Comparison of ENCODE assay signal across 17 cellular contexts in genomic region chr20:6908673-6909072, GRCh38.
DNase-seq lines count a peak whose midpoint lies in the region; ATAC-seq and TF ChIP-seq lines count a peak whose summit lies in the region.
"Had no signal": no experiment of that assay in that cellular context is flagged by ENCODE, and none has a peak within 500 bp of the region (broad histone marks: within the 10 kb centered on the region; RNA-seq: fewer than 3 reads in every experiment).

No MANE protein-coding gene starts in this region.

- intact Hi-C loops in mammary epithelial cell (cut with micrococcal nuclease) (loop anchor here (1.0 kb wide), 2 partner anchors 17 to 85 kb away; no protein-coding TSS in a partner anchor), MCF 10A (cut with micrococcal nuclease) (no loop called here), right cardiac atrium (cut with DNase I) (no loop called here)

- in situ Hi-C loops in mammary epithelial cell (cut with MboI; ENCODE audit: low sequenced_read_pairs in 2 of 2): no loop called here

- H4K20me1 ChIP-seq in mammary epithelial cell (ENCODE audit: insufficient read depth, low read length) (no peaks in the 10 kb centered on the region), smooth muscle cell (ENCODE audit: low read depth) (no peaks in the 10 kb centered on the region)

- H3K27me3 ChIP-seq in mammary epithelial cell (ENCODE audit: insufficient read depth, low read length): no peaks in the 10 kb centered on the region
- no peaks in the 10 kb centered on the region for H3K27me3 ChIP-seq in NT2/D1 (ENCODE audit: insufficient read depth, insufficient read length)
- H3K27me3 ChIP-seq in iPS DF 6.9 (ENCODE audit: control insufficient read depth, insufficient read depth, low read length): no peaks in the 10 kb centered on the region
- no peaks in the 10 kb centered on the region for H3K27me3 ChIP-seq in smooth muscle cell (ENCODE audit: low read depth)
- H3K27me3 ChIP-seq in right cardiac atrium (ENCODE audit: control insufficient read depth, insufficient read depth): no peaks in the 10 kb centered on the region
- H3K27me3 ChIP-seq: MG63 had no signal

- no peaks in the 10 kb centered on the region for H3K9me3 Mint-ChIP-seq in MCF 10A (ENCODE audit: unreplicated experiment)

- no peak for TF ChIP-seq CTCF in mammary epithelial cell (conservative IDR thresholded peaks at IDR 0.05 in 1 of 2, IDR thresholded peaks at IDR 0.05 in 1 of 2; ENCODE audit: extremely low read depth in 1 of 2, insufficient read depth in 1 of 2, low read depth in 1 of 2, low read length in 2 of 2)
- no peak for TF ChIP-seq CTCF in MCF 10A (IDR thresholded peaks at IDR 0.05; ENCODE audit: unreplicated experiment)
- TF ChIP-seq CTCF in smooth muscle cell (IDR thresholded peaks at IDR 0.05; ENCODE audit: borderline replicate concordance, insufficient read depth, poor library complexity, severe bottlenecking): no peak

- POLR2A ChIA-PET in MCF 10A (lab: Yijun Ruan, JAX): interaction anchor here (0.7 to 1.9 kb wide), 5 partner anchors 10 to 39 kb away, joined by 3 to 7 read pairs (median 7); no protein-coding TSS in a partner anchor

- H3K36me3 ChIP-seq in mammary epithelial cell (ENCODE audit: insufficient read depth, low read length): no peaks in the 10 kb centered on the region
- H3K36me3 ChIP-seq in NT2/D1 (ENCODE audit: insufficient read depth, insufficient read length, low read length): no peaks in the 10 kb centered on the region
- no peaks in the 10 kb centered on the region for H3K36me3 ChIP-seq in iPS DF 6.9 (ENCODE audit: control insufficient read depth, insufficient read depth, low read length)
- H3K36me3 ChIP-seq in smooth muscle cell (ENCODE audit: low read depth): no peaks in the 10 kb centered on the region
- H3K36me3 ChIP-seq: MG63 had no signal

- BruUV-seq in mammary epithelial cell (replicated peaks; lab: Mats Ljungman, UMichigan) (no TSS peak), MCF 10A (replicated peaks; lab: Mats Ljungman, UMichigan) (no TSS peak)

- H3K27me3 Mint-ChIP-seq in MCF 10A (ENCODE audit: insufficient read depth, unreplicated experiment): no peaks in the 10 kb centered on the region

- H3K4me2 ChIP-seq in mammary epithelial cell (ENCODE audit: insufficient read depth, low read depth, low read length) (no peak overlapping the region), smooth muscle cell (no peak overlapping the region)
- H3K4me2 ChIP-seq: KMS-11 had no signal

- H3K9ac ChIP-seq in mammary epithelial cell (ENCODE audit: insufficient read depth, low read length): no peak overlapping the region
- no peak overlapping the region for H3K9ac ChIP-seq in NT2/D1 (ENCODE audit: insufficient read length, low read depth)
- no peak overlapping the region for H3K9ac ChIP-seq in smooth muscle cell (ENCODE audit: low read depth)
- H3K9ac ChIP-seq: KMS-11 had no signal

- H3K9me3 ChIP-seq in mammary epithelial cell (replicated peaks; ENCODE audit: insufficient read depth, low read length) (no peaks in the 10 kb centered on the region), NT2/D1 (ENCODE audit: insufficient read depth, low read length) (peaks cover 9% of the 10 kb centered on the region; the same call in 1 of the 2 replicates), iPS DF 6.9 (ENCODE audit: control insufficient read depth, insufficient read depth, low read length) (no peaks in the 10 kb centered on the region), smooth muscle cell (replicated peaks; ENCODE audit: low read depth) (no peaks in the 10 kb centered on the region), right cardiac atrium (ENCODE audit: control insufficient read depth, low read length) (no peaks in the 10 kb centered on the region)
- H3K9me3 ChIP-seq: MG63 had no signal

- peak; percentile 55 for DNase-seq in mammary epithelial cell
- DNase-seq in MCF 10A (ENCODE audit: unreplicated experiment): no peak
- peak; percentile 86 for DNase-seq in NT2/D1 (ENCODE audit: low read depth, low spot score)
- peak; percentile 57 for DNase-seq in iPS DF 6.9 (ENCODE audit: low read depth, low spot score)
- DNase-seq in smooth muscle cell (lab: John Stamatoyannopoulos, UW; ENCODE audit: unreplicated experiment): no peak
- no peak for DNase-seq in D341Med (ENCODE audit: low spot score)
- DNase-seq in right cardiac atrium: no peak
- DNase-seq: C1 segment of cervical spinal cord, MG63, NCI-H1436, NCI-H2081 treated with DMSO at 0.1 percent for 48 hours, NCI-H82, SHP77 treated with DMSO at 0.1 percent for 48 hours had no signal

- peak overlapping the region; percentile 6 for H2AFZ ChIP-seq in mammary epithelial cell (ENCODE audit: low read depth, low read length)
- H2AFZ ChIP-seq in smooth muscle cell (ENCODE audit: low read depth): no peak overlapping the region

- ATAC-seq in right cardiac atrium (no peak), HG02588 (IDR thresholded peaks at IDR 0.05; ENCODE audit: unreplicated experiment) (no peak)
- ATAC-seq: HepG2 had no signal

- CTCF ChIA-PET in mammary epithelial cell (lab: Charles Lee; ENCODE audit: low non-redundant PET) (no interaction called here), MCF 10A (lab: Yijun Ruan, JAX) (interaction anchor here (1.7 kb wide), 1 partner anchor 468 kb away, joined by 3 read pairs; no protein-coding TSS in a partner anchor)

- H3K27ac Mint-ChIP-seq in MCF 10A (ENCODE audit: low read depth, unreplicated experiment): no peak overlapping the region

- H3K4me1 ChIP-seq in mammary epithelial cell (ENCODE audit: insufficient read depth, low read length) (peaks cover 26% of the 10 kb centered on the region), NT2/D1 (ENCODE audit: insufficient read depth, insufficient read length) (no peaks in the 10 kb centered on the region), iPS DF 6.9 (ENCODE audit: control insufficient read depth, insufficient read depth, low read length) (no peaks in the 10 kb centered on the region), smooth muscle cell (ENCODE audit: low read depth) (peaks cover 33% of the 10 kb centered on the region), right cardiac atrium (ENCODE audit: control insufficient read depth, insufficient read depth, low read length) (no peaks in the 10 kb centered on the region)

- H3K79me2 ChIP-seq in mammary epithelial cell (ENCODE audit: insufficient read depth, low read length) (no peaks in the 10 kb centered on the region), smooth muscle cell (ENCODE audit: low read depth) (no peaks in the 10 kb centered on the region)

- 85% methylated on average over 2 of the region's 2 CpGs for WGBS in mammary epithelial cell (ENCODE audit: low coverage, missing lambda C conversion rate)
- no CpG with 5 or more reads among the region's 2 CpGs for WGBS in iPS DF 6.9 (ENCODE audit: insufficient coverage, insufficient read length)
- WGBS in smooth muscle cell (ENCODE audit: low lambda C conversion rate): 28% methylated on average over 2 of the region's 2 CpGs
- 69% methylated on average over 2 of the region's 2 CpGs for WGBS in right cardiac atrium

- H3K4me3 ChIP-seq in mammary epithelial cell (replicated peaks in 1 of 3; ENCODE audit: insufficient read depth in 1 of 3, low read depth in 2 of 3, low read length in 3 of 3) (no peak overlapping the region), NT2/D1 (ENCODE audit: insufficient read length, low read depth) (no peak overlapping the region), iPS DF 6.9 (ENCODE audit: low read length) (no peak overlapping the region), smooth muscle cell (no peak overlapping the region), right cardiac atrium (ENCODE audit: low read length) (no peak overlapping the region)
- H3K4me3 ChIP-seq: MG63 had no signal

- dilution Hi-C loops in mammary epithelial cell (cut with HindIII; ENCODE audit: low sequenced_read_pairs): no loop called here

- H3F3A ChIP-seq in smooth muscle cell (ENCODE audit: low read depth): no peaks in the 10 kb centered on the region

- no peak overlapping the region for H3K4me3 Mint-ChIP-seq in MCF 10A (ENCODE audit: unreplicated experiment)

- H3K27ac ChIP-seq in mammary epithelial cell (ENCODE audit: insufficient read depth, low read depth, low read length) (peak overlapping the region; percentile 64), iPS DF 6.9 (ENCODE audit: low read length) (no peak overlapping the region), smooth muscle cell (ENCODE audit: low read depth) (peak overlapping the region; percentile 37), right cardiac atrium (ENCODE audit: low read length) (no peak overlapping the region)
- H3K27ac ChIP-seq: HL-60, KMS-11 had no signal

- H3K4me1 Mint-ChIP-seq in MCF 10A (ENCODE audit: insufficient read depth, unreplicated experiment): no peaks in the 10 kb centered on the region

- no peaks in the 10 kb centered on the region for H3K36me3 Mint-ChIP-seq in MCF 10A (ENCODE audit: insufficient read depth, unreplicated experiment)

Comparison
In these comparisons a context has a peak if more than half of its experiments do, and no peak if none do; other contexts are left out.
1. DNase-seq: peak in mammary epithelial cell (single experiment), NT2/D1 (single experiment) and iPS DF 6.9 (single experiment); none in MCF 10A (single experiment), smooth muscle cell (single experiment), D341Med (single experiment) and right cardiac atrium (0 of 3).
2. H3K27ac ChIP-seq: peak in mammary epithelial cell (single experiment) and smooth muscle cell (single experiment); none in iPS DF 6.9 (single experiment) and right cardiac atrium (single experiment).